In genomic region chr2:10132596-10132995, GRCh38 we compare ENCODE assay signal across 1 cellular context.
TF ChIP-seq lines count a peak whose summit lies in the region.

No MANE protein-coding gene starts in this region.

TF ChIP-seq in H1, 55 proteins besides CTCF, POLR2A, EP300 and RAD21:
- TF ChIP-seq EZH2 (IDR thresholded peaks at IDR 0.05; ENCODE audit: low read depth, low read length, severe bottlenecking) (no peak), POLR2AphosphoS5 (IDR thresholded peaks at IDR 0.05; ENCODE audit: low read depth, low read length) (peak; percentile 45; the same call in 1 of the 2 replicates)
